ENCODE assay signal across 13 cellular contexts in the genomic region with DNA sequence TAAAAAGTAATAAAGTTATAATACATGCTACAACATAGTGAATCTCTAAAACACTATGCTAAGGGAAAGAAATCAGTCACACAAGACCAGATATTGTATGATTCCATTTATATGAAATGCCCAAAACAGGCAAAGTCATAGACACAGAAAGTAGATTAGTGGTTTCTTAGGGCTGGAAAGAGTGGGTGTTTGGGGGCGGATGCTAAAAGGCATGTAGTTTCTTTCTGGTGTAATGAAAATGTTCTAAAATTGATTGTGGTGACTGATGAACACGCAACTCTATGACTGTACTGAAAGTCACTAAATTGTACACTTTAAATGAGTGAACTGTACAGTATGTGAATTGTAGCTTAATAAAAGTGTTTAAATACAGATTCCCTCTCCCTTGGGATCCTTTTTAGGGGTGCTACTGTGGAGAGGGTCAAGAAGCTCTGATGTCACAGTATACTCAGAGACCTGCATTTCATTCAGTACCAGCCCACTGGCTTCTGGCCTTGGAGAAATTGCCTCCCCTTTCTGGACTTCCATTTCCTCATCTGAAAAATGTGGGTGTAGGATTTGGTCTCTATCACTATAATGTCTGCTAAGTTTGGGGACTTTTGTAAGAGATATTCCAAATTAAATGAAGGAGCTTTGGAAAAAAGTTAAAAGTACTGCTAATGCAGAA. TPM values are rescaled to one million over a fixed set of nuclear protein-coding genes. Genes with fewer than 3 reads are reported as not detected.
DNase-seq lines count a peak whose midpoint lies in the region; ATAC-seq, FAIRE-seq and TF ChIP-seq lines count a peak whose summit lies in the region.
"Had no signal": no experiment of that assay in that cellular context is flagged by ENCODE, and none has a peak within 500 bp of the region (broad histone marks: within the 10 kb centered on the region; RNA-seq: fewer than 3 reads in every experiment).

No MANE protein-coding gene starts in this region.

- no peaks in the 10 kb centered on the region for H3K36me3 ChIP-seq in pancreas
- H3K36me3 ChIP-seq: upper lobe of left lung had no signal

- 89 to 92% methylated on average over 2 of the region's 2 CpGs for WGBS in pancreas, 2 donors

- no peaks in the 10 kb centered on the region for H3K9me3 Mint-ChIP-seq in T-helper 1 cell treated with Interleukin-12 subunit alpha and Interleukin-12 subunit beta and Interleukin-4 antibody, amounts not matched to agents 30 μg/mL and 1 μg/mL, for 36 hours
- no peaks in the 10 kb centered on the region for H3K9me3 Mint-ChIP-seq in activated naive CD8-positive, alpha-beta T cell (ENCODE audit: low read depth)

- no peak overlapping the region for H3K27ac ChIP-seq in pancreas

- intact Hi-C loops in pancreas (cut with DNase I), result loop anchor here in 1 of 3 donors (10.0 kb wide), 1 partner anchor 183 kb away; no protein-coding TSS in a partner anchor

- no peaks in the 10 kb centered on the region for H3K9me3 ChIP-seq in pancreas
- H3K9me3 ChIP-seq: upper lobe of left lung had no signal

- H3K4me3 ChIP-seq in pancreas, result no peak overlapping the region
- H3K4me3 ChIP-seq: upper lobe of left lung had no signal

- no peak for FAIRE-seq in pancreas (lab: Jason Lieb, UNC)
- FAIRE-seq: bronchial epithelial cell, HepG2 had no signal

- H3K27me3 Mint-ChIP-seq in T-helper 1 cell treated with Interleukin-12 subunit alpha and Interleukin-12 subunit beta and Interleukin-4 antibody, amounts not matched to agents 30 μg/mL and 1 μg/mL, for 36 hours (ENCODE audit: low read depth), result no peaks in the 10 kb centered on the region
- no peaks in the 10 kb centered on the region for H3K27me3 Mint-ChIP-seq in activated naive CD8-positive, alpha-beta T cell

- peaks cover 0 to 4% (median 0%) of the 10 kb centered on the region in 3 donors for H3K4me1 ChIP-seq in pancreas
- H3K4me1 ChIP-seq: upper lobe of left lung had no signal

- peak; percentile 61 to 74 for DNase-seq in stimulated activated CD4-positive, alpha-beta T cell treated with anti-CD3 and anti-CD28 coated beads, Interleukin-4, amount 100 ng/mL, for 4 hours
- no peak for DNase-seq in SW480 (ENCODE audit: low spot score)
- no peak for DNase-seq in NCI-H2107 treated with DMSO at 0.1 percent for 48 hours (lab: John Stamatoyannopoulos, UW; ENCODE audit: unreplicated experiment)
- DNase-seq in pancreas, result no peak
- DNase-seq: HCEC 1CT, left cardiac atrium had no signal

- H3K27me3 ChIP-seq in pancreas, result no peaks in the 10 kb centered on the region
- H3K27me3 ChIP-seq: upper lobe of left lung had no signal

- peak; percentile 51 for ATAC-seq in GM18502 (IDR thresholded peaks at IDR 0.05; ENCODE audit: poor library complexity, unreplicated experiment)
- no peak for ATAC-seq in GM21367 (IDR thresholded peaks at IDR 0.05; ENCODE audit: unreplicated experiment)
- ATAC-seq in pancreas, result no peak
- ATAC-seq: HepG2 had no signal

- H3K4me3 Mint-ChIP-seq in T-helper 1 cell treated with Interleukin-12 subunit alpha and Interleukin-12 subunit beta and Interleukin-4 antibody, amounts not matched to agents 30 μg/mL and 1 μg/mL, for 36 hours, result peak overlapping the region; percentile 13
- peak overlapping the region; percentile 78 for H3K4me3 Mint-ChIP-seq in activated naive CD8-positive, alpha-beta T cell

- TF ChIP-seq CTCF in pancreas (IDR thresholded peaks at IDR 0.05), result no peak

- H3K27ac Mint-ChIP-seq in T-helper 1 cell treated with Interleukin-12 subunit alpha and Interleukin-12 subunit beta and Interleukin-4 antibody, amounts not matched to agents 30 μg/mL and 1 μg/mL, for 36 hours, result peak overlapping the region; percentile 81
- H3K27ac Mint-ChIP-seq in activated naive CD8-positive, alpha-beta T cell, result peak overlapping the region; percentile 99

- H3K36me3 Mint-ChIP-seq in T-helper 1 cell treated with Interleukin-12 subunit alpha and Interleukin-12 subunit beta and Interleukin-4 antibody, amounts not matched to agents 30 μg/mL and 1 μg/mL, for 36 hours (ENCODE audit: low read depth), result peaks cover 9% of the 10 kb centered on the region
- H3K36me3 Mint-ChIP-seq in activated naive CD8-positive, alpha-beta T cell, result no peaks in the 10 kb centered on the region

- H3K4me1 Mint-ChIP-seq in T-helper 1 cell treated with Interleukin-12 subunit alpha and Interleukin-12 subunit beta and Interleukin-4 antibody, amounts not matched to agents 30 μg/mL and 1 μg/mL, for 36 hours (ENCODE audit: low read depth), result peaks cover 32% of the 10 kb centered on the region
- H3K4me1 Mint-ChIP-seq in activated naive CD8-positive, alpha-beta T cell (ENCODE audit: low read depth), result peaks cover 76% of the 10 kb centered on the region

RNA-seq across cellular contexts. Expression of a gene that starts 46.4 kb away (rescaled TPM):
- 1 to 10 TPM in 5 of 6 donors, under 1 TPM in 1; 0.79 to 9.0 (median 1.7) TPM for total RNA-seq in pancreas
- polyA plus RNA-seq in pancreas, result 1 to 10 TPM; 2.0 to 2.6 TPM
- total RNA-seq: bronchial epithelial cell, HepG2 had no signal
- polyA plus RNA-seq: HepG2 had no signal

Comparison
In these comparisons a context has a peak if more than half of its experiments do, and no peak if none do; other contexts are left out.
1. DNase-seq: peak in stimulated activated CD4-positive, alpha-beta T cell treated with anti-CD3 and anti-CD28 coated beads, Interleukin-4, amount 100 ng/mL, for 4 hours (2 of 2); none in SW480 (single experiment), NCI-H2107 treated with DMSO at 0.1 percent for 48 hours (single experiment) and pancreas (0 of 6).